ENCODE assay signal across 10 cellular contexts in genomic region chr19:42303101-42303464, GRCh38. TPM values are rescaled to one million over a fixed set of nuclear protein-coding genes. Genes with fewer than 3 reads are reported as not detected.
DNase-seq lines count a peak whose midpoint lies in the region; ATAC-seq, FAIRE-seq and TF ChIP-seq lines count a peak whose summit lies in the region.
"Had no signal": no experiment of that assay in that cellular context is flagged by ENCODE, and none has a peak within 500 bp of the region (broad histone marks: within the 10 kb centered on the region; RNA-seq: fewer than 3 reads in every experiment).

No MANE protein-coding gene starts in this region.

- peaks cover 16% of the 10 kb centered on the region for H3K4me1 ChIP-seq in astrocyte (ENCODE audit: insufficient read depth, low read length)
- peaks cover 18% of the 10 kb centered on the region for H3K4me1 ChIP-seq in mucosa of stomach (ENCODE audit: control insufficient read depth, insufficient read depth, low read length)

- H3K4me2 ChIP-seq in astrocyte (ENCODE audit: low read length): peak overlapping the region; percentile 95

- DNase-seq in AG09309 (ENCODE audit: low read depth) (no peak), HL-60 (ENCODE audit: low read depth in 1 of 2, low spot score in 1 of 2) (no peak), astrocyte (ENCODE audit: low read depth) (no peak), DMS 273 treated with DMSO at 0.1 percent for 48 hours (lab: John Stamatoyannopoulos, UW) (no peak), Ammon's horn (ENCODE audit: low spot score) (no peak)
- DNase-seq in stimulated activated CD4-positive, alpha-beta T cell treated with anti-CD3 and anti-CD28 coated beads, Interleukin-2, amount 100 ng/mL, for 24 hours: no peak

- H3K27ac Mint-ChIP-seq in astrocyte (ENCODE audit: unreplicated experiment): no peak overlapping the region

- H3K9me3 ChIP-seq in astrocyte (ENCODE audit: insufficient read depth, low read depth, low read length) (no peaks in the 10 kb centered on the region), mucosa of stomach (ENCODE audit: control insufficient read depth, low read length) (no peaks in the 10 kb centered on the region)

- peak overlapping the region; percentile 53; the same call in 1 of the 2 replicates for H3K4me3 ChIP-seq in AG09309 (ENCODE audit: control insufficient read depth, low read depth, low read length)
- no peak overlapping the region; the same call in 1 of the 2 replicates for H3K4me3 ChIP-seq in HL-60 (replicated peaks; ENCODE audit: insufficient read depth, low read length)
- peak overlapping the region; percentile 82 for H3K4me3 ChIP-seq in astrocyte (ENCODE audit: insufficient read depth, low read depth, low read length)
- H3K4me3 ChIP-seq in mucosa of stomach (ENCODE audit: low read length): peak overlapping the region; percentile 18

- ATAC-seq in GM21447 (IDR thresholded peaks at IDR 0.05; ENCODE audit: unreplicated experiment): no peak

- H2AFZ ChIP-seq in astrocyte (ENCODE audit: low read depth, low read length): peak overlapping the region; percentile 92

- no peaks in the 10 kb centered on the region for H3K27me3 Mint-ChIP-seq in astrocyte (ENCODE audit: low read depth, unreplicated experiment)

- H3K4me3 Mint-ChIP-seq in astrocyte (ENCODE audit: unreplicated experiment): peak overlapping the region; percentile 89

- peaks cover 5% of the 10 kb centered on the region for H3K36me3 Mint-ChIP-seq in astrocyte (ENCODE audit: low read depth, unreplicated experiment)

- peaks cover 3% of the 10 kb centered on the region for H3K4me1 Mint-ChIP-seq in astrocyte (ENCODE audit: low read depth, unreplicated experiment)

- no peak for TF ChIP-seq CTCF in AG09309 (IDR thresholded peaks at IDR 0.05; ENCODE audit: control insufficient read depth, insufficient read depth, low read depth, low read length, missing control alignments)
- no peak for TF ChIP-seq CTCF in HL-60 (IDR thresholded peaks at IDR 0.05; ENCODE audit: insufficient read depth, low read length)
- TF ChIP-seq CTCF in astrocyte (IDR thresholded peaks at IDR 0.05; ENCODE audit: insufficient read depth, low read depth, low read length): no peak

- H4K20me1 ChIP-seq in astrocyte (ENCODE audit: insufficient read depth, low read length): no peaks in the 10 kb centered on the region

- peaks cover 7% of the 10 kb centered on the region for H3K79me2 ChIP-seq in astrocyte (ENCODE audit: insufficient read depth, low read length)

- H3K9ac ChIP-seq in astrocyte (ENCODE audit: low read length) (peak overlapping the region; percentile 82), mucosa of stomach (ENCODE audit: low read length) (no peak overlapping the region)

- H3K27ac ChIP-seq in HL-60 (replicated peaks): peak overlapping the region; percentile 66
- peak overlapping the region; percentile 4 for H3K27ac ChIP-seq in astrocyte (ENCODE audit: low read depth, low read length)

- H3K9me3 Mint-ChIP-seq in astrocyte (ENCODE audit: unreplicated experiment): no peaks in the 10 kb centered on the region

- FAIRE-seq in astrocyte (lab: Jason Lieb, UNC): no peak
- FAIRE-seq: colon had no signal

- H3K36me3 ChIP-seq in astrocyte (ENCODE audit: insufficient read depth, low read length) (no peaks in the 10 kb centered on the region), mucosa of stomach (ENCODE audit: control insufficient read depth, insufficient read depth, low read length) (no peaks in the 10 kb centered on the region)

- H3K27me3 ChIP-seq in HL-60 (ENCODE audit: insufficient read depth, poor library complexity, severe bottlenecking): no peaks in the 10 kb centered on the region
- H3K27me3 ChIP-seq in astrocyte (ENCODE audit: insufficient read depth, low read length): no peaks in the 10 kb centered on the region
- no peaks in the 10 kb centered on the region for H3K27me3 ChIP-seq in mucosa of stomach (ENCODE audit: control insufficient read depth, insufficient read depth, low read length)

RNA-seq across cellular contexts. Expression of gene PAFAH1B3, which starts 0.7 kb away (rescaled TPM):
- 44.1 and 51.8 TPM in 2 replicates for total RNA-seq in astrocyte

RNA-seq across cellular contexts. Expression of gene PRR19, which starts 1.2 kb away (rescaled TPM):
- total RNA-seq in astrocyte: 1.3 and 1.4 TPM in 2 replicates

RNA-seq across cellular contexts. Expression of gene TMEM145, which starts 10.0 kb away (rescaled TPM):
- total RNA-seq in astrocyte: 0.70 TPM in 1 of 2 replicates, not detected in the other
- total RNA-seq: M059J had no signal

RNA-seq across cellular contexts. Expression of gene MEGF8, which starts 22.4 kb away (rescaled TPM):
- 42.0 and 45.7 TPM in 2 replicates for total RNA-seq in astrocyte

RNA-seq across cellular contexts. Expression of gene CIC, which starts 34.0 kb away (rescaled TPM):
- total RNA-seq in astrocyte: 73.4 and 78.5 TPM in 2 replicates
